In the genomic region with DNA sequence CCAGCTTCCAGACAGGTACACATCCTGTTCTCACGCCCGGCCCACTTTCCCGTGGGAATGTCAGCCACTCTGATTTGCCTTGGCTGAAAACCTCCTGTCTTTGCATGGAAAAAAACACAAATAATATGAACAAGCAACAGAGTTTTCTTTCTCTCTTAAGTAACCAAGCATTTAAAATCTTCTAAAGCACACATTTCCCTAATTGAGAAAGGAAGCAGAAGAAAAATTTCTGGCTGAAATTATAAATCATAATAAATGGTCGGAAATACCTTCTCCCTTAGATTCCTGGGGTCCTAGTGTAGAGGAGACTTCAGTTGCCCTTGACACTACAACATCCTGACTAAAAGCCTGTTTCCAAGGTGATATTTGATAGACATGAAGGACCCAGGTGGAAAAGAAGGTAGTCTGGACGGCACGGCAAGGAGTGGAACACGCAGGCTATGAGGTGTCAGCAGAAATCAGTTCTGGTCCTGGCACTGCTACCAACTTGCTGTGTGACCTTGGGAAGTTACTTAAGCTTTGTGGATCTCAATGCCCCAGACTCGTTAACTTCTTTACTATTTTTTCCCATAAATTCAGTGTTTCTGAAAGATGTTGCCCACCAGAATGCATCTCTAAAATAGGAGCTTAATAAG, we compare ENCODE assay signal across 1 cellular context.
A peak's percentile ranks its signal among the peaks of the same experiment; 100 is the strongest.
TF ChIP-seq lines count a peak whose summit lies in the region.

No MANE protein-coding gene starts in this region.

TF ChIP-seq in GM12878, 131 proteins besides CTCF, POLR2A, EP300 and RAD21 (continued from another document and continues in another):
- TF ChIP-seq, protein P1, sequence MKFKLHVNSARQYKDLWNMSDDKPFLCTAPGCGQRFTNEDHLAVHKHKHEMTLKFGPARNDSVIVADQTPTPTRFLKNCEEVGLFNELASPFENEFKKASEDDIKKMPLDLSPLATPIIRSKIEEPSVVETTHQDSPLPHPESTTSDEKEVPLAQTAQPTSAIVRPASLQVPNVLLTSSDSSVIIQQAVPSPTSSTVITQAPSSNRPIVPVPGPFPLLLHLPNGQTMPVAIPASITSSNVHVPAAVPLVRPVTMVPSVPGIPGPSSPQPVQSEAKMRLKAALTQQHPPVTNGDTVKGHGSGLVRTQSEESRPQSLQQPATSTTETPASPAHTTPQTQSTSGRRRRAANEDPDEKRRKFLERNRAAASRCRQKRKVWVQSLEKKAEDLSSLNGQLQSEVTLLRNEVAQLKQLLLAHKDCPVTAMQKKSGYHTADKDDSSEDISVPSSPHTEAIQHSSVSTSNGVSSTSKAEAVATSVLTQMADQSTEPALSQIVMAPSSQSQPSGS (IDR thresholded peaks at IDR 0.05; ENCODE audit: low read length), result no peak
- TF ChIP-seq, protein P2, sequence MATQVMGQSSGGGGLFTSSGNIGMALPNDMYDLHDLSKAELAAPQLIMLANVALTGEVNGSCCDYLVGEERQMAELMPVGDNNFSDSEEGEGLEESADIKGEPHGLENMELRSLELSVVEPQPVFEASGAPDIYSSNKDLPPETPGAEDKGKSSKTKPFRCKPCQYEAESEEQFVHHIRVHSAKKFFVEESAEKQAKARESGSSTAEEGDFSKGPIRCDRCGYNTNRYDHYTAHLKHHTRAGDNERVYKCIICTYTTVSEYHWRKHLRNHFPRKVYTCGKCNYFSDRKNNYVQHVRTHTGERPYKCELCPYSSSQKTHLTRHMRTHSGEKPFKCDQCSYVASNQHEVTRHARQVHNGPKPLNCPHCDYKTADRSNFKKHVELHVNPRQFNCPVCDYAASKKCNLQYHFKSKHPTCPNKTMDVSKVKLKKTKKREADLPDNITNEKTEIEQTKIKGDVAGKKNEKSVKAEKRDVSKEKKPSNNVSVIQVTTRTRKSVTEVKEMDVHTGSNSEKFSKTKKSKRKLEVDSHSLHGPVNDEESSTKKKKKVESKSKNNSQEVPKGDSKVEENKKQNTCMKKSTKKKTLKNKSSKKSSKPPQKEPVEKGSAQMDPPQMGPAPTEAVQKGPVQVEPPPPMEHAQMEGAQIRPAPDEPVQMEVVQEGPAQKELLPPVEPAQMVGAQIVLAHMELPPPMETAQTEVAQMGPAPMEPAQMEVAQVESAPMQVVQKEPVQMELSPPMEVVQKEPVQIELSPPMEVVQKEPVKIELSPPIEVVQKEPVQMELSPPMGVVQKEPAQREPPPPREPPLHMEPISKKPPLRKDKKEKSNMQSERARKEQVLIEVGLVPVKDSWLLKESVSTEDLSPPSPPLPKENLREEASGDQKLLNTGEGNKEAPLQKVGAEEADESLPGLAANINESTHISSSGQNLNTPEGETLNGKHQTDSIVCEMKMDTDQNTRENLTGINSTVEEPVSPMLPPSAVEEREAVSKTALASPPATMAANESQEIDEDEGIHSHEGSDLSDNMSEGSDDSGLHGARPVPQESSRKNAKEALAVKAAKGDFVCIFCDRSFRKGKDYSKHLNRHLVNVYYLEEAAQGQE (IDR thresholded peaks at IDR 0.05; ENCODE audit: low read depth, low read length), result no peak
- TF ChIP-seq SIN3A (IDR thresholded peaks at IDR 0.05; ENCODE audit: low read depth, low read length) (no peak), ZNF24 (IDR thresholded peaks at IDR 0.05) (no peak), RFX5 (IDR thresholded peaks at IDR 0.05; ENCODE audit: low read depth, low read length) (no peak), MYB (IDR thresholded peaks at IDR 0.05; ENCODE audit: borderline replicate concordance, low read depth, low read length) (no peak), RBBP5 (conservative IDR thresholded peaks at IDR 0.05) (no peak), SUZ12 (IDR thresholded peaks at IDR 0.05; ENCODE audit: unreplicated experiment) (no peak), POLR2AphosphoS2 (IDR thresholded peaks at IDR 0.05; ENCODE audit: low read depth, low read length) (no peak), JUND (IDR thresholded peaks at IDR 0.05; ENCODE audit: low read depth, low read length) (no peak), SMAD5 (IDR thresholded peaks at IDR 0.05; ENCODE audit: low read depth) (no peak), WRNIP1 (IDR thresholded peaks at IDR 0.05; ENCODE audit: borderline replicate concordance, low read depth, low read length) (no peak), CEBPB (IDR thresholded peaks at IDR 0.05; ENCODE audit: borderline replicate concordance in 1 of 2, low read depth in 2 of 2, low read length in 2 of 2) (no peak), NFIC (IDR thresholded peaks at IDR 0.05; ENCODE audit: low read depth, low read length) (no peak), HDGF (IDR thresholded peaks at IDR 0.05) (no peak), IRF4 (IDR thresholded peaks at IDR 0.05; ENCODE audit: low read depth, low read length) (no peak), RAD51 (IDR thresholded peaks at IDR 0.05) (no peak), RB1 (IDR thresholded peaks at IDR 0.05; ENCODE audit: borderline replicate concordance) (no peak), FOXK2 (IDR thresholded peaks at IDR 0.05) (no peak), PAX5 (IDR thresholded peaks at IDR 0.05; ENCODE audit: borderline replicate concordance, low read depth, low read length) (no peak), SUPT20H (IDR thresholded peaks at IDR 0.05; ENCODE audit: borderline replicate concordance, control insufficient read depth, low read depth, low read length) (no peak), KLF5 (IDR thresholded peaks at IDR 0.05; ENCODE audit: partially characterized antibody) (no peak), TCF12 (IDR thresholded peaks at IDR 0.05; ENCODE audit: low read depth, low read length) (no peak), EGR1 (IDR thresholded peaks at IDR 0.05; ENCODE audit: borderline replicate concordance in 1 of 2, low read depth in 2 of 2, low read length in 2 of 2) (no peak), POLR2AphosphoS5 (IDR thresholded peaks at IDR 0.05; ENCODE audit: low read length) (peak; percentile 61; the same call in 1 of the 2 replicates), CHD4 (IDR thresholded peaks at IDR 0.05) (no peak)
- TF ChIP-seq, protein P3, sequence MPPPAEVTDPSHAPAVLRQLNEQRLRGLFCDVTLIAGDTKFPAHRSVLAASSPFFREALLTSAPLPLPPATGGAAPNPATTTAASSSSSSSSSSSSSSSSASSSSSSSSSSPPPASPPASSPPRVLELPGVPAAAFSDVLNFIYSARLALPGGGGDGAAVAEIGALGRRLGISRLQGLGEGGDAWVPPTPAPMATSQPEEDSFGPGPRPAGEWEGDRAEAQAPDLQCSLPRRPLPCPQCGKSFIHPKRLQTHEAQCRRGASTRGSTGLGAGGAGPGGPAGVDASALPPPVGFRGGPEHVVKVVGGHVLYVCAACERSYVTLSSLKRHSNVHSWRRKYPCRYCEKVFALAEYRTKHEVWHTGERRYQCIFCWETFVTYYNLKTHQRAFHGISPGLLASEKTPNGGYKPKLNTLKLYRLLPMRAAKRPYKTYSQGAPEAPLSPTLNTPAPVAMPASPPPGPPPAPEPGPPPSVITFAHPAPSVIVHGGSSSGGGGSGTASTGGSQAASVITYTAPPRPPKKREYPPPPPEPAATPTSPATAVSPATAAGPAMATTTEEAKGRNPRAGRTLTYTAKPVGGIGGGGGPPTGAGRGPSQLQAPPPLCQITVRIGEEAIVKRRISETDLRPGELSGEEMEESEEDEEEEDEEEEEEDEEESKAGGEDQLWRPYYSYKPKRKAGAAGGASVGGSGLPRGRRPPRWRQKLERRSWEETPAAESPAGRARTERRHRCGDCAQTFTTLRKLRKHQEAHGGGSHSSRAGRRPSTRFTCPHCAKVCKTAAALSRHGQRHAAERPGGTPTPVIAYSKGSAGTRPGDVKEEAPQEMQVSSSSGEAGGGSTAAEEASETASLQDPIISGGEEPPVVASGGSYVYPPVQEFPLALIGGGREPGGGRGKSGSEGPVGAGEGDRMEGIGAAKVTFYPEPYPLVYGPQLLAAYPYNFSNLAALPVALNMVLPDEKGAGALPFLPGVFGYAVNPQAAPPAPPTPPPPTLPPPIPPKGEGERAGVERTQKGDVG (CRISPR knock-in tag; IDR thresholded peaks at IDR 0.05), result no peak
- TF ChIP-seq, protein P4, sequence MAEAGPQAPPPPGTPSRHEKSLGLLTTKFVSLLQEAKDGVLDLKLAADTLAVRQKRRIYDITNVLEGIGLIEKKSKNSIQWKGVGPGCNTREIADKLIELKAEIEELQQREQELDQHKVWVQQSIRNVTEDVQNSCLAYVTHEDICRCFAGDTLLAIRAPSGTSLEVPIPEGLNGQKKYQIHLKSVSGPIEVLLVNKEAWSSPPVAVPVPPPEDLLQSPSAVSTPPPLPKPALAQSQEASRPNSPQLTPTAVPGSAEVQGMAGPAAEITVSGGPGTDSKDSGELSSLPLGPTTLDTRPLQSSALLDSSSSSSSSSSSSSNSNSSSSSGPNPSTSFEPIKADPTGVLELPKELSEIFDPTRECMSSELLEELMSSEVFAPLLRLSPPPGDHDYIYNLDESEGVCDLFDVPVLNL (IDR thresholded peaks at IDR 0.05; ENCODE audit: low read depth, low read length), result no peak
- TF ChIP-seq, protein P5, sequence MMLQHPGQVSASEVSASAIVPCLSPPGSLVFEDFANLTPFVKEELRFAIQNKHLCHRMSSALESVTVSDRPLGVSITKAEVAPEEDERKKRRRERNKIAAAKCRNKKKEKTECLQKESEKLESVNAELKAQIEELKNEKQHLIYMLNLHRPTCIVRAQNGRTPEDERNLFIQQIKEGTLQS (IDR thresholded peaks at IDR 0.05; ENCODE audit: borderline replicate concordance, extremely low read depth, low read depth, low read length), result no peak
- TF ChIP-seq, protein P6, sequence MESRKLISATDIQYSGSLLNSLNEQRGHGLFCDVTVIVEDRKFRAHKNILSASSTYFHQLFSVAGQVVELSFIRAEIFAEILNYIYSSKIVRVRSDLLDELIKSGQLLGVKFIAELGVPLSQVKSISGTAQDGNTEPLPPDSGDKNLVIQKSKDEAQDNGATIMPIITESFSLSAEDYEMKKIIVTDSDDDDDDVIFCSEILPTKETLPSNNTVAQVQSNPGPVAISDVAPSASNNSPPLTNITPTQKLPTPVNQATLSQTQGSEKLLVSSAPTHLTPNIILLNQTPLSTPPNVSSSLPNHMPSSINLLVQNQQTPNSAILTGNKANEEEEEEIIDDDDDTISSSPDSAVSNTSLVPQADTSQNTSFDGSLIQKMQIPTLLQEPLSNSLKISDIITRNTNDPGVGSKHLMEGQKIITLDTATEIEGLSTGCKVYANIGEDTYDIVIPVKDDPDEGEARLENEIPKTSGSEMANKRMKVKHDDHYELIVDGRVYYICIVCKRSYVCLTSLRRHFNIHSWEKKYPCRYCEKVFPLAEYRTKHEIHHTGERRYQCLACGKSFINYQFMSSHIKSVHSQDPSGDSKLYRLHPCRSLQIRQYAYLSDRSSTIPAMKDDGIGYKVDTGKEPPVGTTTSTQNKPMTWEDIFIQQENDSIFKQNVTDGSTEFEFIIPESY (IDR thresholded peaks at IDR 0.05), result no peak
- TF ChIP-seq, protein P7, sequence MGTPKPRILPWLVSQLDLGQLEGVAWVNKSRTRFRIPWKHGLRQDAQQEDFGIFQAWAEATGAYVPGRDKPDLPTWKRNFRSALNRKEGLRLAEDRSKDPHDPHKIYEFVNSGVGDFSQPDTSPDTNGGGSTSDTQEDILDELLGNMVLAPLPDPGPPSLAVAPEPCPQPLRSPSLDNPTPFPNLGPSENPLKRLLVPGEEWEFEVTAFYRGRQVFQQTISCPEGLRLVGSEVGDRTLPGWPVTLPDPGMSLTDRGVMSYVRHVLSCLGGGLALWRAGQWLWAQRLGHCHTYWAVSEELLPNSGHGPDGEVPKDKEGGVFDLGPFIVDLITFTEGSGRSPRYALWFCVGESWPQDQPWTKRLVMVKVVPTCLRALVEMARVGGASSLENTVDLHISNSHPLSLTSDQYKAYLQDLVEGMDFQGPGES (IDR thresholded peaks at IDR 0.05), result no peak
- TF ChIP-seq, protein P8, sequence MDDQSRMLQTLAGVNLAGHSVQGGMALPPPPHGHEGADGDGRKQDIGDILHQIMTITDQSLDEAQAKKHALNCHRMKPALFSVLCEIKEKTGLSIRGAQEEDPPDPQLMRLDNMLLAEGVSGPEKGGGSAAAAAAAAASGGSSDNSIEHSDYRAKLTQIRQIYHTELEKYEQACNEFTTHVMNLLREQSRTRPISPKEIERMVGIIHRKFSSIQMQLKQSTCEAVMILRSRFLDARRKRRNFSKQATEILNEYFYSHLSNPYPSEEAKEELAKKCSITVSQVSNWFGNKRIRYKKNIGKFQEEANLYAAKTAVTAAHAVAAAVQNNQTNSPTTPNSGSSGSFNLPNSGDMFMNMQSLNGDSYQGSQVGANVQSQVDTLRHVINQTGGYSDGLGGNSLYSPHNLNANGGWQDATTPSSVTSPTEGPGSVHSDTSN (IDR thresholded peaks at IDR 0.05; ENCODE audit: insufficient replicate concordance, low read depth, low read length), result peak; percentile 15
- TF ChIP-seq, protein P9, sequence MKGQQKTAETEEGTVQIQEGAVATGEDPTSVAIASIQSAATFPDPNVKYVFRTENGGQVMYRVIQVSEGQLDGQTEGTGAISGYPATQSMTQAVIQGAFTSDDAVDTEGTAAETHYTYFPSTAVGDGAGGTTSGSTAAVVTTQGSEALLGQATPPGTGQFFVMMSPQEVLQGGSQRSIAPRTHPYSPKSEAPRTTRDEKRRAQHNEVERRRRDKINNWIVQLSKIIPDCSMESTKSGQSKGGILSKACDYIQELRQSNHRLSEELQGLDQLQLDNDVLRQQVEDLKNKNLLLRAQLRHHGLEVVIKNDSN (IDR thresholded peaks at IDR 0.05; ENCODE audit: borderline replicate concordance, extremely low read length, insufficient read depth, low read depth, low read length), result no peak
- TF ChIP-seq, protein P10, sequence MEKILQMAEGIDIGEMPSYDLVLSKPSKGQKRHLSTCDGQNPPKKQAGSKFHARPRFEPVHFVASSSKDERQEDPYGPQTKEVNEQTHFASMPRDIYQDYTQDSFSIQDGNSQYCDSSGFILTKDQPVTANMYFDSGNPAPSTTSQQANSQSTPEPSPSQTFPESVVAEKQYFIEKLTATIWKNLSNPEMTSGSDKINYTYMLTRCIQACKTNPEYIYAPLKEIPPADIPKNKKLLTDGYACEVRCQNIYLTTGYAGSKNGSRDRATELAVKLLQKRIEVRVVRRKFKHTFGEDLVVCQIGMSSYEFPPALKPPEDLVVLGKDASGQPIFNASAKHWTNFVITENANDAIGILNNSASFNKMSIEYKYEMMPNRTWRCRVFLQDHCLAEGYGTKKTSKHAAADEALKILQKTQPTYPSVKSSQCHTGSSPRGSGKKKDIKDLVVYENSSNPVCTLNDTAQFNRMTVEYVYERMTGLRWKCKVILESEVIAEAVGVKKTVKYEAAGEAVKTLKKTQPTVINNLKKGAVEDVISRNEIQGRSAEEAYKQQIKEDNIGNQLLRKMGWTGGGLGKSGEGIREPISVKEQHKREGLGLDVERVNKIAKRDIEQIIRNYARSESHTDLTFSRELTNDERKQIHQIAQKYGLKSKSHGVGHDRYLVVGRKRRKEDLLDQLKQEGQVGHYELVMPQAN (conservative IDR thresholded peaks at IDR 0.05), result no peak
